Comparison of ENCODE assay signal across 10 cellular contexts in genomic region chr13:57557979-57558529, GRCh38.
DNase-seq lines count a peak whose midpoint lies in the region; ATAC-seq lines count a peak whose summit lies in the region.
"Had no signal": no experiment of that assay in that cellular context is flagged by ENCODE, and none has a peak within 500 bp of the region (broad histone marks: within the 10 kb centered on the region; RNA-seq: fewer than 3 reads in every experiment).

No MANE protein-coding gene starts in this region.

- no peaks in the 10 kb centered on the region for H3K9me3 ChIP-seq in endocrine pancreas (ENCODE audit: control insufficient read depth, low read length)

- no peak overlapping the region for H3K9ac ChIP-seq in endocrine pancreas (ENCODE audit: control insufficient read depth, insufficient read depth, low read length)

- H3K4me3 ChIP-seq in endocrine pancreas (ENCODE audit: control insufficient read depth, insufficient read depth, low read length) = peak overlapping the region; percentile 50
- H3K4me3 ChIP-seq: right atrium auricular region had no signal

- H3K36me3 ChIP-seq in endocrine pancreas (ENCODE audit: control insufficient read depth, insufficient read depth, low read length) = no peaks in the 10 kb centered on the region
- H3K36me3 ChIP-seq: right atrium auricular region had no signal

- ATAC-seq in HG03095 (IDR thresholded peaks at IDR 0.05; ENCODE audit: unreplicated experiment) = no peak
- ATAC-seq in GM21447 (IDR thresholded peaks at IDR 0.05; ENCODE audit: unreplicated experiment) = no peak

- H3K4me1 ChIP-seq in endocrine pancreas (ENCODE audit: control insufficient read depth, insufficient read depth, low read length) = no peaks in the 10 kb centered on the region
- H3K4me1 ChIP-seq: right atrium auricular region had no signal

- H3K27me3 ChIP-seq in endocrine pancreas (ENCODE audit: control insufficient read depth, insufficient read depth, low read length) = no peaks in the 10 kb centered on the region
- H3K27me3 ChIP-seq: right atrium auricular region had no signal

- DNase-seq in NCI-H146 (lab: John Stamatoyannopoulos, UW) = peak; percentile 49
- no peak for DNase-seq in NCI-H146 treated with DMSO at 0.1 percent for 48 hours (lab: John Stamatoyannopoulos, UW; ENCODE audit: unreplicated experiment)
- DNase-seq in NCI-H69 (lab: John Stamatoyannopoulos, UW) = peak; percentile 34
- DNase-seq in putamen (ENCODE audit: low spot score) = peak; percentile 4
- DNase-seq in ureter (ENCODE audit: low spot score) = no peak
- DNase-seq: activated B cell treated with CpG ODN at 0.5 μM for 24 hours had no signal

Comparison
In these comparisons a context has a peak if more than half of its experiments do, and no peak if none do; other contexts are left out.
1. DNase-seq: peak in NCI-H146 (single experiment), NCI-H69 (single experiment) and putamen (single experiment); none in NCI-H146 treated with DMSO at 0.1 percent for 48 hours (single experiment) and ureter (single experiment).